Comparison of ENCODE assay signal across 2 cellular contexts in genomic region chr6:144845181-144845580, GRCh38.
TF ChIP-seq lines count a peak whose summit lies in the region.

No MANE protein-coding gene starts in this region.

TF ChIP-seq in SK-N-SH treated with all-trans-retinoic acid at 6 μM for 48 hours, 23 proteins besides CTCF, POLR2A, EP300 and RAD21 (continued from another document):
- no peak for TF ChIP-seq ZFP3 (CRISPR knock-in tag; IDR thresholded peaks at IDR 0.05)
- no peak for TF ChIP-seq BACH2 (CRISPR knock-in tag; IDR thresholded peaks at IDR 0.05; ENCODE audit: borderline replicate concordance)
- TF ChIP-seq, protein P1, sequence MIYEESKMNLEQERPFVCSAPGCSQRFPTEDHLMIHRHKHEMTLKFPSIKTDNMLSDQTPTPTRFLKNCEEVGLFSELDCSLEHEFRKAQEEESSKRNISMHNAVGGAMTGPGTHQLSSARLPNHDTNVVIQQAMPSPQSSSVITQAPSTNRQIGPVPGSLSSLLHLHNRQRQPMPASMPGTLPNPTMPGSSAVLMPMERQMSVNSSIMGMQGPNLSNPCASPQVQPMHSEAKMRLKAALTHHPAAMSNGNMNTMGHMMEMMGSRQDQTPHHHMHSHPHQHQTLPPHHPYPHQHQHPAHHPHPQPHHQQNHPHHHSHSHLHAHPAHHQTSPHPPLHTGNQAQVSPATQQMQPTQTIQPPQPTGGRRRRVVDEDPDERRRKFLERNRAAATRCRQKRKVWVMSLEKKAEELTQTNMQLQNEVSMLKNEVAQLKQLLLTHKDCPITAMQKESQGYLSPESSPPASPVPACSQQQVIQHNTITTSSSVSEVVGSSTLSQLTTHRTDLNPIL (CRISPR knock-in tag; IDR thresholded peaks at IDR 0.05; ENCODE audit: low read depth), result no peak
- TF ChIP-seq TOX (CRISPR knock-in tag; IDR thresholded peaks at IDR 0.05; ENCODE audit: borderline replicate concordance), result no peak
- no peak for TF ChIP-seq ESRRG (CRISPR knock-in tag; IDR thresholded peaks at IDR 0.05)
- no peak for TF ChIP-seq GLIS3 (CRISPR knock-in tag; IDR thresholded peaks at IDR 0.05)
TF ChIP-seq in SK-N-SH treated with all-trans-retinoic acid at 6 μM for 48 hours: peak in this region for 0.

TF ChIP-seq in endothelial cell of umbilical vein, 7 proteins besides CTCF, POLR2A, EP300 and RAD21 (continued from another document):
- no peak for TF ChIP-seq GATA2 (IDR thresholded peaks at IDR 0.05; ENCODE audit: insufficient read depth, insufficient read length, low read depth, low read length)
